8 cellular contexts compared by ENCODE assay signal in the genomic region with DNA sequence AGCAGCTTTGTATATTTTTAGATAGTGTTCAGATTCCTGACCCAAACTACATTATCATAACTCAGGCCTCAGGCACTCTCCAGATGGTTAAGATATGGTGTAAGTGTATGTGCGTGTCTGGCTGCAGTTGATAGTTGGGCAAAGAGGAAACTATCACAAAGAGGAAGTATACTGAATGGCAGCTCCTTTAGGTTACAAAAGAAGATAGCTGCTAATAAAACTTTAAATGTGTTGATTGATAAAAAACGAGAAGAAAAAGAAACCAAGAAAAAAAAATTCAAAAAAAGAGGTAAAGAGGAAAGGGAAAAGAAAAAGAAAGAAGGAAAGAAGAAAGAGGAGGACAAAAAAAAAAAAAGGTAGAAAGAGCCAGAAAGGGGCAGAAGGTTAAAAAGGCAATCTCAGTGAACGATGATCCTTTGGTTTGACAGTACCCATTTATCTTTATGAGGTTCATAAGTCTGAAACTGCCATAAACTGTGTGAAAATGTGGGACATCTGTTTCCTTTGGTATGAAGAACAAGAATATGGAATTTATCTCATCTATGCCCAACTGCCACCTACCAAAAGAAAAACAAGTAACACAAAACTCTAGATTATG. TPM values are rescaled to one million over a fixed set of nuclear protein-coding genes. Genes with fewer than 3 reads are reported as not detected.
DNase-seq lines count a peak whose midpoint lies in the region; ATAC-seq, FAIRE-seq and TF ChIP-seq lines count a peak whose summit lies in the region.

No MANE protein-coding gene starts in this region.

- POLR2A ChIA-PET in Caco-2 (lab: Charles Lee): no interaction called here

- intact Hi-C loops in Caco-2 (cut with micrococcal nuclease; ENCODE audit: unreplicated experiment): no loop called here

- H3K27ac ChIP-seq in SK-N-MC (no peak overlapping the region), lung (ENCODE audit: low read depth in 1 of 2, low read length in 1 of 2) (no peak overlapping the region)

- 8 to 29% methylated on average over 3 of the region's 3 CpGs for WGBS in lung, 2 donors

- H3K4me1 ChIP-seq in lung (ENCODE audit: control insufficient read depth in 2 of 2, insufficient read depth in 2 of 2, low read length in 2 of 2) (peaks cover 0 to 2% of the 10 kb centered on the region in 2 donors), Caco-2 (no peaks in the 10 kb centered on the region)

- TF ChIP-seq CTCF in lung (IDR thresholded peaks at IDR 0.05; ENCODE audit: control extremely low read depth, extremely low read depth) (no peak), Caco-2 (IDR thresholded peaks at IDR 0.05; ENCODE audit: insufficient read depth in 1 of 2, low read depth in 1 of 2, low read length in 1 of 2, severe bottlenecking in 1 of 2, unreplicated experiment in 1 of 2) (no peak), omental fat pad (IDR thresholded peaks at IDR 0.05) (no peak)

- peak; percentile 89 for FAIRE-seq in GM18507 (lab: Jason Lieb, UNC)

- peaks cover 9% of the 10 kb centered on the region for H3K9me3 Mint-ChIP-seq in Caco-2 (ENCODE audit: unreplicated experiment)

- H3K4me1 Mint-ChIP-seq in Caco-2 (ENCODE audit: low read depth, unreplicated experiment): peaks cover 7% of the 10 kb centered on the region

- BruUV-seq in Caco-2 (replicated peaks; lab: Mats Ljungman, UMichigan): no TSS peak

- H3K9me3 ChIP-seq in SK-N-MC (ENCODE audit: low read depth, low read length) (no peaks in the 10 kb centered on the region), lung (ENCODE audit: control insufficient read depth in 2 of 2, insufficient read depth in 1 of 2, low read length in 1 of 2) (no peaks in the 10 kb centered on the region), Caco-2 (no peaks in the 10 kb centered on the region)

- no peak overlapping the region for H3K4me3 Mint-ChIP-seq in Caco-2 (ENCODE audit: unreplicated experiment)

- H3K4me3 ChIP-seq in SK-N-MC: peak overlapping the region; percentile 50
- H3K4me3 ChIP-seq in lung: no peak overlapping the region
- H3K4me3 ChIP-seq in Caco-2 (ENCODE audit: low read depth, low read length): no peak overlapping the region

- H3K27me3 ChIP-seq in lung (ENCODE audit: control insufficient read depth, insufficient read depth) (no peaks in the 10 kb centered on the region), Caco-2 (replicated peaks; ENCODE audit: control insufficient read depth, insufficient read depth, low read length) (no peaks in the 10 kb centered on the region)

- ATAC-seq in HG02885 (IDR thresholded peaks at IDR 0.05; ENCODE audit: poor library complexity, unreplicated experiment) (peak; percentile 69), lung (ENCODE audit: insufficient read depth, low FRiP score) (peak; percentile 69), omental fat pad (ENCODE audit: low FRiP score) (no peak)

- DNase-seq in GM18507 (ENCODE audit: extremely low spot score, insufficient read length, low read depth): peak; percentile 17
- DNase-seq in SK-N-MC (ENCODE audit: low read depth, low spot score): peak; percentile 78
- no peak for DNase-seq in lung (ENCODE audit: low spot score)
- no peak for DNase-seq in mucosa of gallbladder (ENCODE audit: low spot score)
- DNase-seq in Caco-2: no peak
- DNase-seq in omental fat pad (ENCODE audit: low spot score): no peak
- DNase-seq in glomerular visceral epithelial cell (ENCODE audit: extremely low spot score): no peak

- no peak overlapping the region for H3K9ac ChIP-seq in SK-N-MC (ENCODE audit: insufficient read length)

- no peaks in the 10 kb centered on the region for H3K36me3 ChIP-seq in SK-N-MC (ENCODE audit: insufficient read depth, low read length)
- no peaks in the 10 kb centered on the region for H3K36me3 ChIP-seq in lung (ENCODE audit: control insufficient read depth in 2 of 2, insufficient read depth in 2 of 2, low read length in 2 of 2)
- no peaks in the 10 kb centered on the region for H3K36me3 ChIP-seq in Caco-2 (ENCODE audit: control insufficient read depth, insufficient read depth, low read length)

- CTCF ChIA-PET in Caco-2 (lab: Charles Lee): no interaction called here

- no peaks in the 10 kb centered on the region for H3K27me3 Mint-ChIP-seq in Caco-2 (ENCODE audit: insufficient read depth, unreplicated experiment)

- H3K27ac Mint-ChIP-seq in Caco-2 (ENCODE audit: unreplicated experiment): no peak overlapping the region

- no peaks in the 10 kb centered on the region for H3K36me3 Mint-ChIP-seq in Caco-2 (ENCODE audit: insufficient read depth, unreplicated experiment)

RNA-seq across cellular contexts. Expression of gene TAOK3, which starts 42.2 kb away (rescaled TPM):
- total RNA-seq in lung (10 to 100 TPM; 45.5 to 54.5 TPM), mucosa of gallbladder (36.4 TPM), Caco-2 (2022) (16.5 and 17.7 TPM in 2 replicates), omental fat pad (10 to 100 TPM; 35.5 to 47.4 (median 40.7) TPM)
- polyA plus RNA-seq in lung: 10 to 100 TPM; 19.9 to 29.9 TPM

RNA-seq across cellular contexts. Expression of gene SUDS3, which starts 45.8 kb away (rescaled TPM):
- total RNA-seq in lung: 100 to 1,000 TPM in 1 of 2 donors, 10 to 100 TPM in 1; 23.0 to 106 TPM
- polyA plus RNA-seq in lung: 10 to 100 TPM; 10.9 to 12.5 TPM
- total RNA-seq in mucosa of gallbladder: 38.5 TPM
- total RNA-seq in Caco-2 (2022): 39.1 and 42.8 TPM in 2 replicates
- 10 to 100 TPM; 27.7 to 45.6 (median 29.6) TPM for total RNA-seq in omental fat pad

Comparison
In these comparisons a context has a peak if more than half of its experiments do, and no peak if none do; other contexts are left out.
1. DNase-seq: peak in GM18507 (single experiment) and SK-N-MC (single experiment); none in lung (single experiment), mucosa of gallbladder (single experiment), Caco-2 (0 of 2), omental fat pad (single experiment) and glomerular visceral epithelial cell (single experiment).